ENCODE assay signal across 23 cellular contexts in genomic region chr9:113370806-113371325, GRCh38. TPM values are rescaled to one million over a fixed set of nuclear protein-coding genes. Genes with fewer than 3 reads are reported as not detected.
DNase-seq lines count a peak whose midpoint lies in the region; ATAC-seq and TF ChIP-seq lines count a peak whose summit lies in the region.
"Had no signal": no experiment of that assay in that cellular context is flagged by ENCODE, and none has a peak within 500 bp of the region (broad histone marks: within the 10 kb centered on the region; RNA-seq: fewer than 3 reads in every experiment).

No MANE protein-coding gene starts in this region.

- DNase-seq in NCI-H1092 treated with DMSO at 0.1 percent for 48 hours (lab: John Stamatoyannopoulos, UW) (peak; percentile 46), NCI-H1092 (lab: John Stamatoyannopoulos, UW) (no peak), H7 (peak; percentile 58), NCI-H345 treated with DMSO at 0.1 percent for 48 hours (lab: John Stamatoyannopoulos, UW; ENCODE audit: unreplicated experiment) (peak; percentile 43)
- no peak for DNase-seq in activated CD4-positive, alpha-beta T cell treated with anti-CD3 and anti-CD28 coated beads for 4 hours
- no peak for DNase-seq in stimulated activated naive CD8-positive, alpha-beta T cell treated with anti-CD3 and anti-CD28 coated beads, Interleukin-15, amount 100 ng/mL, for 72 hours
- no peak for DNase-seq in stimulated activated CD4-positive, alpha-beta T cell treated with anti-CD3 and anti-CD28 coated beads, Interleukin-2, amount 100 ng/mL, for 24 hours
- DNase-seq: 8988T; CD4-positive, alpha-beta memory T cell; HCEC 1CT; KG1; NCI-H1436; NCI-H1930; NCI-H2171 treated with DMSO at 0.1 percent for 48 hours; NCI-H446 treated with DMSO at 0.1 percent for 48 hours; NK-92 treated with Interleukin-12 subunit alpha and Interleukin-12 subunit beta, amount 100 ng/mL, for 24 hours had no signal

- no peaks in the 10 kb centered on the region for H3K27me3 ChIP-seq in H7 (ENCODE audit: control insufficient read depth, insufficient read depth, low read length)
- H3K27me3 ChIP-seq in parathyroid adenoma (ENCODE audit: control insufficient read depth, insufficient read depth, low read length), result no peaks in the 10 kb centered on the region
- H3K27me3 ChIP-seq: BLaER1 treated with 17β-estradiol and CSF1 and Interleukin-3, amounts not matched to agents 10 nM and 100 nM had no signal

- H3K27ac ChIP-seq in parathyroid adenoma, result peak overlapping the region; percentile 92
- H3K27ac ChIP-seq: BLaER1 treated with 17β-estradiol and CSF1 and Interleukin-3, amounts not matched to agents 10 nM and 100 nM; HL-60 had no signal

- H3K4me1 ChIP-seq in parathyroid adenoma, result peaks cover 42% of the 10 kb centered on the region

- no peak overlapping the region for H3K27ac Mint-ChIP-seq in stimulated activated naive CD8-positive, alpha-beta T cell treated with anti-CD3 and anti-CD28 coated beads, Interleukin-15, amount 100 ng/mL, for 72 hours
- H3K27ac Mint-ChIP-seq: GM23338 had no signal

- no peak overlapping the region for H3K9ac ChIP-seq in parathyroid adenoma
- H3K9ac ChIP-seq: BLaER1 treated with 17β-estradiol and CSF1 and Interleukin-3, amounts not matched to agents 10 nM and 100 nM had no signal

- no peak overlapping the region for H3K4me2 ChIP-seq in parathyroid adenoma (ENCODE audit: low read length)
- H3K4me2 ChIP-seq: BLaER1 treated with 17β-estradiol and CSF1 and Interleukin-3, amounts not matched to agents 10 nM and 100 nM; GM23338 had no signal

- H3K4me3 Mint-ChIP-seq in stimulated activated naive CD8-positive, alpha-beta T cell treated with anti-CD3 and anti-CD28 coated beads, Interleukin-15, amount 100 ng/mL, for 72 hours, result no peak overlapping the region
- H3K4me3 Mint-ChIP-seq: CD4-positive, alpha-beta memory T cell; GM23338 had no signal

- H3K4me1 Mint-ChIP-seq in stimulated activated naive CD8-positive, alpha-beta T cell treated with anti-CD3 and anti-CD28 coated beads, Interleukin-15, amount 100 ng/mL, for 72 hours, result peaks cover 12% of the 10 kb centered on the region

- no peak overlapping the region for H2AFZ ChIP-seq in parathyroid adenoma
- H2AFZ ChIP-seq: GM23338 had no signal

- H3K36me3 ChIP-seq in H7 (replicated peaks; ENCODE audit: control insufficient read depth, insufficient read depth, low read length), result no peaks in the 10 kb centered on the region; the same call in 1 of the 2 replicates
- no peaks in the 10 kb centered on the region for H3K36me3 ChIP-seq in parathyroid adenoma (ENCODE audit: control insufficient read depth, insufficient read depth, low read length)

- no peaks in the 10 kb centered on the region for H3K27me3 Mint-ChIP-seq in stimulated activated naive CD8-positive, alpha-beta T cell treated with anti-CD3 and anti-CD28 coated beads, Interleukin-15, amount 100 ng/mL, for 72 hours
- H3K27me3 Mint-ChIP-seq: CD4-positive, alpha-beta memory T cell had no signal

- no peaks in the 10 kb centered on the region for H3K79me2 ChIP-seq in parathyroid adenoma

- H3K4me3 ChIP-seq in H7 (ENCODE audit: insufficient read depth, low read depth, low read length) (no peak overlapping the region), parathyroid adenoma (ENCODE audit: low read depth, low read length) (no peak overlapping the region)
- H3K4me3 ChIP-seq: BLaER1 treated with 17β-estradiol and CSF1 and Interleukin-3, amounts not matched to agents 10 nM and 100 nM; GM23338 had no signal

- ATAC-seq in stimulated activated naive CD8-positive, alpha-beta T cell treated with anti-CD3 and anti-CD28 coated beads, Interleukin-15, amount 100 ng/mL, for 72 hours, result no peak
- ATAC-seq: GM23338, Panc1, SK-N-SH treated with all-trans-retinoic acid at 6 μM for 48 hours had no signal

- no peaks in the 10 kb centered on the region for H3K9me3 Mint-ChIP-seq in stimulated activated naive CD8-positive, alpha-beta T cell treated with anti-CD3 and anti-CD28 coated beads, Interleukin-15, amount 100 ng/mL, for 72 hours
- H3K9me3 Mint-ChIP-seq: CD4-positive, alpha-beta memory T cell; GM23338 had no signal

- no peaks in the 10 kb centered on the region for H3K9me3 ChIP-seq in parathyroid adenoma (ENCODE audit: control insufficient read depth, low read length)
- H3K9me3 ChIP-seq: BLaER1 treated with 17β-estradiol and CSF1 and Interleukin-3, amounts not matched to agents 10 nM and 100 nM had no signal

- no peak for TF ChIP-seq CTCF in parathyroid adenoma (IDR thresholded peaks at IDR 0.05)

RNA-seq across cellular contexts. Expression of gene HDHD3, which starts 5.9 kb away (rescaled TPM):
- 26.2 and 36.2 TPM in 2 replicates for total RNA-seq in H7 (2014; rRNA removed; shearing (Covaris generic))

RNA-seq across cellular contexts. Expression of gene BSPRY, which starts 21.5 kb away (rescaled TPM):
- total RNA-seq in H7 (2014; rRNA removed; shearing (Covaris generic)), result 1.5 and 2.3 TPM in 2 replicates
- total RNA-seq: CD4-positive, alpha-beta memory T cell; Daoy had no signal

RNA-seq across cellular contexts. Expression of gene ALAD, which starts 30.2 kb away (rescaled TPM):
- 10.9 and 11.6 TPM in 2 replicates for total RNA-seq in H7 (2014; rRNA removed; shearing (Covaris generic))

RNA-seq across cellular contexts. Expression of gene WDR31, which starts 30.8 kb away (rescaled TPM):
- 0.11 and 0.38 TPM in 2 replicates for total RNA-seq in H7 (2014; rRNA removed; shearing (Covaris generic))

RNA-seq across cellular contexts. Expression of gene POLE3, which starts 39.6 kb away (rescaled TPM):
- total RNA-seq in H7 (2014; rRNA removed; shearing (Covaris generic)), result 61.2 and 61.6 TPM in 2 replicates

Comparison
In these comparisons a context has a peak if more than half of its experiments do, and no peak if none do; other contexts are left out.
1. DNase-seq: peak in NCI-H1092 treated with DMSO at 0.1 percent for 48 hours (single experiment), H7 (single experiment) and NCI-H345 treated with DMSO at 0.1 percent for 48 hours (single experiment); none in NCI-H1092 (single experiment), activated CD4-positive, alpha-beta T cell treated with anti-CD3 and anti-CD28 coated beads for 4 hours (0 of 2), stimulated activated naive CD8-positive, alpha-beta T cell treated with anti-CD3 and anti-CD28 coated beads, Interleukin-15, amount 100 ng/mL, for 72 hours (0 of 2) and stimulated activated CD4-positive, alpha-beta T cell treated with anti-CD3 and anti-CD28 coated beads, Interleukin-2, amount 100 ng/mL, for 24 hours (0 of 2).